In the genomic region with DNA sequence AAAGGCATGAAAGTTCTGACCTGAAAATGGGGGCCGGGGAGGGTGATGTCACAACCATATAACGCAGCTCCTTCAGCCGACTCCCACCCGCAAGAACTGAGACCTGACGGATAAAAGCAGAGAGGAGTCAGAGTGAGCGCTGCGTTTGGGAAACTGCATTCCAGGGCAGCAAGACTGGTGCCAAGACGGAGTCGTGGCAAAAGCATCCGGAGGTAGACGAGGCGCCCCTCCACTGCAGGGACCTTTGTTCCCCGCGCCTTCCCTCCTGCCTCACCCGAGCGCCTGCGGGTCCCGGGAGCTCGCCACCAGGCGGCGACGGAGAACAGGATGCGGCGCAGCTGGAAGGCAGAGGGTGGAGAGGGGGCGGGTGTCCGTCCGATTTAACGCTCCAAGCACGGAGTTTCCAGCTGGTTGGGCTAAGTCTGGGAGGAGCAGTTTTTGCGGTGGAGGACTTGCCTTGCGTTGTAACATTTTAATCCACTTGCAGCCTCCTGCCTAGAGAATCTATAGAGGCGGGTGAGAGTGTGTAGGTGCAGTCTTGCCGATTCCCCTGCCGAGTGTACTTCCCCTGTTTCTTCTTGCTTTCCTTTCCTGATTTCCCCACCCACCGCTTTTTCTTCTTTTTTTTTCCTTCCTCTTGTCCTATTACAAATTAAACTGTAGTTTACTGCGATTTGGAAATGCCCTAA, we compare ENCODE assay signal across 8 cellular contexts. TPM values are rescaled to one million over a fixed set of nuclear protein-coding genes. Genes with fewer than 3 reads are reported as not detected.
DNase-seq lines count a peak whose midpoint lies in the region; ATAC-seq and TF ChIP-seq lines count a peak whose summit lies in the region.

No MANE protein-coding gene starts in this region.

- TF ChIP-seq EP300 in ovary (IDR thresholded peaks at IDR 0.05) (no peak), tibial nerve (IDR thresholded peaks at IDR 0.05) (peak in 1 of 2 donors; percentile 82)

- H3K36me3 ChIP-seq in ovary (no peaks in the 10 kb centered on the region), tibial nerve (no peaks in the 10 kb centered on the region)

- H3K9me3 ChIP-seq in ovary (no peaks in the 10 kb centered on the region), tibial nerve (no peaks in the 10 kb centered on the region)

- H3K27me3 ChIP-seq in ovary = no peaks in the 10 kb centered on the region
- no peaks in the 10 kb centered on the region for H3K27me3 ChIP-seq in tibial nerve

- ATAC-seq in GM21381 (IDR thresholded peaks at IDR 0.05; ENCODE audit: unreplicated experiment) (peak; percentile 58), Right ventricle myocardium superior (ENCODE audit: poor library complexity) (peak; percentile 88)
- ATAC-seq in activated naive CD4-positive, alpha-beta T cell treated with anti-CD3 and anti-CD28 coated beads, Interleukin-2, amount 50 U/mL, for 72 hours = peak; percentile 64 to 82

- peaks cover 4 to 9% of the 10 kb centered on the region in 2 donors for H3K36me3 Mint-ChIP-seq in activated naive CD4-positive, alpha-beta T cell treated with anti-CD3 and anti-CD28 coated beads, Interleukin-2, amount 50 U/mL, for 72 hours

- DNase-seq in DMS53 treated with DMSO at 0.1 percent for 48 hours (lab: John Stamatoyannopoulos, UW; ENCODE audit: unreplicated experiment) (peak; percentile 89), HT-29 (ENCODE audit: low spot score) (peak; percentile 61), SK-N-DZ (ENCODE audit: low spot score) (peak; percentile 90), Right ventricle myocardium superior (peak; percentile 92), ovary (peak; percentile 85 to 91 (median 89)), tibial nerve (ENCODE audit: low spot score in 2 of 2) (peak; percentile 79 to 81)
- peak; percentile 77 to 78 for DNase-seq in activated naive CD4-positive, alpha-beta T cell treated with anti-CD3 and anti-CD28 coated beads, Interleukin-2, amount 50 U/mL, for 72 hours (ENCODE audit: low spot score in 2 of 2)

- peak overlapping the region; percentile 56 for H3K4me3 ChIP-seq in ovary
- H3K4me3 ChIP-seq in tibial nerve = peak overlapping the region; percentile 59 to 77 (median 67)

- peak; percentile 81 to 95 (median 85) for TF ChIP-seq CTCF in ovary (IDR thresholded peaks at IDR 0.05)
- TF ChIP-seq CTCF in tibial nerve (IDR thresholded peaks at IDR 0.05) = peak; percentile 78 to 94 (median 91)

- intact Hi-C loops in Right ventricle myocardium superior (cut with DNase I) = no loop called here
- intact Hi-C loops in ovary (cut with DNase I) = no loop called here

- peak overlapping the region; percentile 82 to 91 for H3K27ac ChIP-seq in ovary
- H3K27ac ChIP-seq in tibial nerve = peak overlapping the region in 3 of 4 donors; percentile 86 to 97 (median 97)

- 0 to 1% (median 0%) methylated on average over 36 of the region's 36 CpGs for WGBS in ovary, 3 donors
- WGBS in tibial nerve, 2 donors = 1% methylated on average over 25 to 36 of the region's 36 CpGs

- H3K4me1 ChIP-seq in ovary (ENCODE audit: insufficient read depth) = no peaks in the 10 kb centered on the region
- peaks cover 0 to 31% (median 0%) of the 10 kb centered on the region in 4 donors for H3K4me1 ChIP-seq in tibial nerve

- peaks cover 0 to 4% of the 10 kb centered on the region in 2 donors for H3K9me3 Mint-ChIP-seq in activated naive CD4-positive, alpha-beta T cell treated with anti-CD3 and anti-CD28 coated beads, Interleukin-2, amount 50 U/mL, for 72 hours

- peak; percentile 65 for TF ChIP-seq POLR2A in ovary (IDR thresholded peaks at IDR 0.05)
- TF ChIP-seq POLR2A in tibial nerve (IDR thresholded peaks at IDR 0.05) = peak in 1 of 2 donors; percentile 41

- H3K27ac Mint-ChIP-seq in activated naive CD4-positive, alpha-beta T cell treated with anti-CD3 and anti-CD28 coated beads, Interleukin-2, amount 50 U/mL, for 72 hours = peak overlapping the region; percentile 82 to 89

RNA-seq across cellular contexts. Expression of a gene that starts 1.2 kb away (rescaled TPM):
- total RNA-seq in HT-29 (2014; rRNA removed; shearing (Covaris generic)) = 2.6 and 5.8 TPM in 2 replicates
- 31.8 and 36.0 TPM in 2 replicates for polyA plus RNA-seq in SK-N-DZ (2014; cell fraction: cytosol; rRNA removed)
- polyA plus RNA-seq in SK-N-DZ (2014; cell fraction: nucleus; rRNA removed) = 37.8 and 40.3 TPM in 2 replicates
- total RNA-seq in activated naive CD4-positive, alpha-beta T cell treated with anti-CD3 and anti-CD28 coated beads, Interleukin-2, amount 50 U/mL, for 72 hours = 1 to 10 TPM; 6.1 to 7.2 TPM
- 10.7 TPM for total RNA-seq in Right ventricle myocardium superior
- 10 to 100 TPM in 4 of 7 donors, 1 to 10 TPM in 3; 8.4 to 16.1 (median 10.5) TPM for total RNA-seq in ovary
- 1 to 10 TPM; 4.6 to 7.5 TPM for polyA plus RNA-seq in ovary
- total RNA-seq in tibial nerve = 10 to 100 TPM; 16.5 to 20.7 (median 20.4) TPM

Comparison
In these comparisons a context has a peak if more than half of its experiments do, and no peak if none do; other contexts are left out.
1. Peak in every context shown above with its lines: DNase-seq, ATAC-seq, H3K4me3 ChIP-seq and H3K27ac ChIP-seq.